ENCODE assay signal across 24 cellular contexts in the genomic region with DNA sequence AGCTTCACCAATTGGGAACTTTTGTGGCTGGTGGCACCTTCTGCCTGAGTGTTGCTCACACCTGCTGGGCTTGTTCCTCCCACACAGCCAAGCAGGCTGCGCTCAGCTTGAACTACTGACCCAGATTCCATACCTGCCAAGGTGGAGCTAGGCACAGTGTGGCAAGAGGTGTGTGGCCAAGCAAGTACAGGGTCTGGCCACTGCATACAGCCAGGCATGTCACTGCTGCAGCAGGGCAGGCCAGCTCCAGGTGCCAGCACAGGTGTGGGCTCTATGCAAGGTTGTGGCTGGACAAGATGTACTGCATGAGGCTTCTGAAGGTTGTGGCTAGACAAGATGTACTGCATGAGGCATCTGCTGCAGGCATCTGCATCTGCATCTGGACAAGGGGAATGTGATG.
"Had no signal": no experiment of that assay in that cellular context is flagged by ENCODE, and none has a peak within 500 bp of the region (broad histone marks: within the 10 kb centered on the region; RNA-seq: fewer than 3 reads in every experiment).

No MANE protein-coding gene starts in this region.

- H3K36me3 Mint-ChIP-seq: mesothelial cell of epicardium had no signal

- ATAC-seq: effector memory CD8-positive, alpha-beta T cell; esophagus mucosa; gastrocnemius medialis; heart right ventricle; left cardiac atrium; left lung; left ventricle myocardium superior; mucosa of descending colon had no signal

- H3K9me3 Mint-ChIP-seq: endodermal cell, mesothelial cell of epicardium had no signal

- H3K27me3 Mint-ChIP-seq: effector memory CD8-positive, alpha-beta T cell had no signal

- H3K27me3 ChIP-seq: dorsolateral prefrontal cortex, esophagus squamous epithelium, gastrocnemius medialis, heart right ventricle, left lung had no signal

- H3K4me1 Mint-ChIP-seq: endodermal cell, mesothelial cell of epicardium had no signal

- H3K4me3 Mint-ChIP-seq: effector memory CD8-positive, alpha-beta T cell; endodermal cell; mesothelial cell of epicardium had no signal

- DNase-seq: dermis blood vessel endothelial cell; dorsolateral prefrontal cortex; effector CD8-positive, alpha-beta T cell; effector memory CD8-positive, alpha-beta T cell; endodermal cell; erythroblast; esophagus squamous epithelium; foreskin fibroblast; foreskin melanocyte; gastrocnemius medialis; glutamatergic neuron; head of caudate nucleus; heart right ventricle; hippocampal formation; left cardiac atrium; left lung; left ventricle myocardium superior; lower lobe of right lung; mesenchymal stem cell; mucosa of descending colon had no signal

- H3K9me3 ChIP-seq: esophagus squamous epithelium, gastrocnemius medialis, lower lobe of right lung had no signal

- H3K27ac Mint-ChIP-seq: effector memory CD8-positive, alpha-beta T cell; endodermal cell; mesothelial cell of epicardium had no signal

- H3K27ac ChIP-seq: coronary artery, dorsolateral prefrontal cortex, epithelial cell of prostate, esophagus squamous epithelium, gastrocnemius medialis, heart right ventricle, left lung, lower lobe of right lung had no signal

- H3K36me3 ChIP-seq: esophagus squamous epithelium, gastrocnemius medialis, heart right ventricle, left lung, lower lobe of right lung had no signal

- H3K4me1 ChIP-seq: esophagus squamous epithelium, gastrocnemius medialis, heart right ventricle, left lung, lower lobe of right lung had no signal

- H3K4me3 ChIP-seq: coronary artery, dorsolateral prefrontal cortex, esophagus squamous epithelium, gastrocnemius medialis, heart right ventricle, left lung, lower lobe of right lung, mucosa of descending colon had no signal
